ENCODE assay signal across 20 cellular contexts in genomic region chr4:37836256-37836655, GRCh38. TPM values are rescaled to one million over a fixed set of nuclear protein-coding genes. Genes with fewer than 3 reads are reported as not detected.
DNase-seq lines count a peak whose midpoint lies in the region; ATAC-seq and TF ChIP-seq lines count a peak whose summit lies in the region.
"Had no signal": no experiment of that assay in that cellular context is flagged by ENCODE, and none has a peak within 500 bp of the region (broad histone marks: within the 10 kb centered on the region; RNA-seq: fewer than 3 reads in every experiment).

No MANE protein-coding gene starts in this region.

- no peaks in the 10 kb centered on the region for H3F3A ChIP-seq in PC-9 (ENCODE audit: insufficient read depth, low read depth)

- H3K27me3 ChIP-seq in A673 (replicated peaks; ENCODE audit: insufficient read depth, low read depth, low read length, poor library complexity) (no peaks in the 10 kb centered on the region), BLaER1 (no peaks in the 10 kb centered on the region), RWPE2 (ENCODE audit: insufficient read depth, poor library complexity, severe bottlenecking) (no peaks in the 10 kb centered on the region), neutrophil (no peaks in the 10 kb centered on the region), PC-9 (ENCODE audit: insufficient read depth, low read depth) (no peaks in the 10 kb centered on the region)

- CTCF ChIA-PET in A673 (lab: Charles Lee) (no interaction called here), PC-9 (lab: Charles Lee) (interaction anchor here (0.6 to 1.1 kb wide), 2 partner anchors 12 to 383 kb away, joined by 3 to 4 read pairs; no protein-coding TSS in a partner anchor)

- H3K9me3 ChIP-seq in A673 (ENCODE audit: low read depth, low read length, poor library complexity, severe bottlenecking) (no peaks in the 10 kb centered on the region), BLaER1 (no peaks in the 10 kb centered on the region), RWPE2 (ENCODE audit: severe bottlenecking) (no peaks in the 10 kb centered on the region), neutrophil (no peaks in the 10 kb centered on the region), PC-9 (ENCODE audit: insufficient read depth, low read depth) (no peaks in the 10 kb centered on the region)

- H4K20me1 ChIP-seq in BLaER1: no peaks in the 10 kb centered on the region
- no peaks in the 10 kb centered on the region for H4K20me1 ChIP-seq in PC-9 (ENCODE audit: insufficient read depth)

- H2AFZ ChIP-seq in PC-9: no peak overlapping the region
- H2AFZ ChIP-seq: GM23338 had no signal

- no peak for TF ChIP-seq CTCF in A673 (conservative IDR thresholded peaks at IDR 0.05; ENCODE audit: low read depth, low read length)
- TF ChIP-seq CTCF in RWPE2 (IDR thresholded peaks at IDR 0.05; ENCODE audit: poor library complexity, severe bottlenecking): no peak
- TF ChIP-seq CTCF in neutrophil (IDR thresholded peaks at IDR 0.05): no peak
- no peak for TF ChIP-seq CTCF in PC-9 (conservative IDR thresholded peaks at IDR 0.05)

- H3K9ac ChIP-seq in BLaER1: no peak overlapping the region

- H3K79me2 ChIP-seq in PC-9 (ENCODE audit: low read depth): no peaks in the 10 kb centered on the region

- H3K9me2 ChIP-seq in PC-9 (ENCODE audit: insufficient read depth): no peaks in the 10 kb centered on the region

- BruUV-seq in A673 (replicated peaks; lab: Mats Ljungman, UMichigan): no TSS peak
- no TSS peak for BruUV-seq in PC-9 (replicated peaks; lab: Mats Ljungman, UMichigan)

- peaks cover 13% of the 10 kb centered on the region for H3K36me3 ChIP-seq in A673 (ENCODE audit: insufficient read depth, low read length, poor library complexity, severe bottlenecking)
- peaks cover 94% of the 10 kb centered on the region for H3K36me3 ChIP-seq in BLaER1
- H3K36me3 ChIP-seq in RWPE2 (ENCODE audit: low read depth): peaks cover 95% of the 10 kb centered on the region
- peaks cover 90% of the 10 kb centered on the region for H3K36me3 ChIP-seq in neutrophil
- H3K36me3 ChIP-seq in PC-9 (ENCODE audit: low read depth): peaks cover 19% of the 10 kb centered on the region

- intact Hi-C loops in A673 (cut with micrococcal nuclease; ENCODE audit: unreplicated experiment): no loop called here
- intact Hi-C loops in PC-9 (cut with micrococcal nuclease; ENCODE audit: unreplicated experiment): no loop called here

- H3K4me3 ChIP-seq in A673 (ENCODE audit: low read depth, low read length, poor library complexity, severe bottlenecking) (no peak overlapping the region), BLaER1 (no peak overlapping the region), RWPE2 (ENCODE audit: severe bottlenecking) (no peak overlapping the region), neutrophil (ENCODE audit: low read depth in 1 of 2, low read length in 1 of 2) (no peak overlapping the region), PC-9 (no peak overlapping the region)
- H3K4me3 ChIP-seq: GM23338 had no signal

- H3K27ac ChIP-seq in A673 (ENCODE audit: low read depth, low read length, poor library complexity, severe bottlenecking) (peak overlapping the region; percentile 34), BLaER1 (no peak overlapping the region), RWPE2 (ENCODE audit: poor library complexity, severe bottlenecking) (peak overlapping the region; percentile 72), neutrophil (peak overlapping the region; percentile 81), PC-9 (no peak overlapping the region)

- H3K4me1 ChIP-seq in A673 (ENCODE audit: insufficient read depth, low read length, poor library complexity, severe bottlenecking): peaks cover 18% of the 10 kb centered on the region
- peaks cover 18% of the 10 kb centered on the region for H3K4me1 ChIP-seq in BLaER1
- peaks cover 23% of the 10 kb centered on the region for H3K4me1 ChIP-seq in RWPE2 (ENCODE audit: insufficient read depth, poor library complexity, severe bottlenecking)
- peaks cover 47 to 55% of the 10 kb centered on the region in 2 experiments for H3K4me1 ChIP-seq in neutrophil (ENCODE audit: control insufficient read depth in 1 of 2, insufficient read depth in 1 of 2, low read depth in 1 of 2, low read length in 1 of 2)
- no peaks in the 10 kb centered on the region for H3K4me1 ChIP-seq in PC-9 (replicated peaks; ENCODE audit: insufficient read depth)

- no peak for DNase-seq in A673 (ENCODE audit: low spot score)
- no peak for DNase-seq in RWPE2 (ENCODE audit: low spot score)
- DNase-seq in KG1 (lab: John Stamatoyannopoulos, UW): no peak
- no peak for DNase-seq in PC-9
- DNase-seq: H9, MV-4-11, NCI-H1105, NCI-H1436 treated with DMSO at 0.1 percent for 48 hours, NCI-H187 treated with DMSO at 0.1 percent for 48 hours, NCI-H2171 treated with DMSO at 0.1 percent for 48 hours, NCI-H345, NCI-H510A treated with DMSO at 0.1 percent for 48 hours, NCI-H748 treated with DMSO at 0.1 percent for 48 hours, PC-3, Right ventricle myocardium superior had no signal

- H3K4me2 ChIP-seq in BLaER1 (peak overlapping the region; percentile 69; the same call in 1 of the 2 replicates), PC-9 (no peak overlapping the region)
- H3K4me2 ChIP-seq: GM23338 had no signal

- POLR2A ChIA-PET in A673 (lab: Charles Lee; ENCODE audit: low non-redundant PET): no interaction called here
- POLR2A ChIA-PET in PC-9 (lab: Charles Lee; ENCODE audit: unreplicated experiment): no interaction called here

- no peak for ATAC-seq in RWPE2 (ENCODE audit: low read depth)
- ATAC-seq in GM18498 (IDR thresholded peaks at IDR 0.05; ENCODE audit: unreplicated experiment): no peak
- ATAC-seq: GM23338, HepG2, PC-3 had no signal

RNA-seq across cellular contexts. Expression of gene PGM2, which starts 9.8 kb away (rescaled TPM):
- total RNA-seq in A673 (2021) (27.4 and 31.0 TPM in 2 replicates), PC-9 (2021) (27.3 and 32.5 TPM in 2 replicates)

RNA-seq across cellular contexts. Expression of gene TBC1D1, which starts 54.6 kb away (rescaled TPM):
- total RNA-seq in A673 (2021): 42.6 and 54.0 TPM in 2 replicates
- 106 and 116 TPM in 2 replicates for total RNA-seq in PC-9 (2021)

Comparison
In these comparisons a context has a peak if more than half of its experiments do, and no peak if none do; other contexts are left out.
1. H3K27ac ChIP-seq: peak in A673 (single experiment), RWPE2 (single experiment) and neutrophil (single experiment); none in BLaER1 (single experiment) and PC-9 (single experiment).